ENCODE assay signal across 8 cellular contexts in genomic region chr7:139133335-139134139, GRCh38. TPM values are rescaled to one million over a fixed set of nuclear protein-coding genes. Genes with fewer than 3 reads are reported as not detected.
A peak's percentile ranks its signal among the peaks of the same experiment; 100 is the strongest.
DNase-seq lines count a peak whose midpoint lies in the region; ATAC-seq and TF ChIP-seq lines count a peak whose summit lies in the region.

No MANE protein-coding gene starts in this region.

- H3K27me3 Mint-ChIP-seq in activated naive CD8-positive, alpha-beta T cell treated with anti-CD3 and anti-CD28 coated beads for 36 hours = no peaks in the 10 kb centered on the region
- peaks cover 7% of the 10 kb centered on the region for H3K27me3 Mint-ChIP-seq in osteocyte (ENCODE audit: unreplicated experiment)

- H3K4me1 Mint-ChIP-seq in activated naive CD8-positive, alpha-beta T cell treated with anti-CD3 and anti-CD28 coated beads for 36 hours = peaks cover 6% of the 10 kb centered on the region
- H3K4me1 Mint-ChIP-seq in osteocyte (ENCODE audit: unreplicated experiment) = peaks cover 16% of the 10 kb centered on the region

- H3K27me3 ChIP-seq in thoracic aorta (replicated peaks; ENCODE audit: insufficient read depth) = no peaks in the 10 kb centered on the region

- intact Hi-C loops in Right ventricle myocardium inferior (cut with DNase I) = no loop called here

- DNase-seq in GM10266 (ENCODE audit: extremely low spot score) (peak; percentile 72), NCI-H1048 (lab: John Stamatoyannopoulos, UW) (peak; percentile 56), SKM-1 (lab: John Stamatoyannopoulos, UW; ENCODE audit: unreplicated experiment) (peak; percentile 70), Right ventricle myocardium inferior (ENCODE audit: missing footprints) (peak; percentile 96), osteocyte (ENCODE audit: extremely low spot score, unreplicated experiment) (peak; percentile 93), thoracic aorta (ENCODE audit: low spot score) (peak; percentile 62)
- peak; percentile 88 for DNase-seq in activated naive CD8-positive, alpha-beta T cell treated with anti-CD3 and anti-CD28 coated beads for 36 hours

- peak overlapping the region; percentile 81 for H3K4me3 Mint-ChIP-seq in activated naive CD8-positive, alpha-beta T cell treated with anti-CD3 and anti-CD28 coated beads for 36 hours
- peak overlapping the region; percentile 87 for H3K4me3 Mint-ChIP-seq in osteocyte (ENCODE audit: unreplicated experiment)

- TF ChIP-seq CTCF in GM10266 (IDR thresholded peaks at IDR 0.05; ENCODE audit: control insufficient read depth, insufficient read depth, low read depth, missing control alignments) = no peak
- TF ChIP-seq CTCF in osteocyte (IDR thresholded peaks at IDR 0.05) = no peak
- TF ChIP-seq CTCF in thoracic aorta (IDR thresholded peaks at IDR 0.05) = no peak

- H3K4me1 ChIP-seq in thoracic aorta (ENCODE audit: control insufficient read depth in 1 of 2, low read depth in 2 of 2) = peaks cover 0 to 18% of the 10 kb centered on the region in 2 donors

- H3K4me3 ChIP-seq in thoracic aorta = peak overlapping the region; percentile 72

- H3K36me3 Mint-ChIP-seq in activated naive CD8-positive, alpha-beta T cell treated with anti-CD3 and anti-CD28 coated beads for 36 hours = no peaks in the 10 kb centered on the region
- peaks cover 1% of the 10 kb centered on the region for H3K36me3 Mint-ChIP-seq in osteocyte (ENCODE audit: unreplicated experiment)

- H3K9me3 Mint-ChIP-seq in activated naive CD8-positive, alpha-beta T cell treated with anti-CD3 and anti-CD28 coated beads for 36 hours = peaks cover 1% of the 10 kb centered on the region
- H3K9me3 Mint-ChIP-seq in osteocyte (ENCODE audit: unreplicated experiment) = no peaks in the 10 kb centered on the region

- H3K9me3 ChIP-seq in thoracic aorta = no peaks in the 10 kb centered on the region

- ATAC-seq in HG02571 (IDR thresholded peaks at IDR 0.05; ENCODE audit: unreplicated experiment) = peak; percentile 97
- peak; percentile 98 for ATAC-seq in Right ventricle myocardium inferior
- ATAC-seq in thoracic aorta (ENCODE audit: insufficient number of reproducible peaks, low FRiP score, low read depth) = peak; percentile 89

- H3K27ac Mint-ChIP-seq in activated naive CD8-positive, alpha-beta T cell treated with anti-CD3 and anti-CD28 coated beads for 36 hours = peak overlapping the region; percentile 57
- H3K27ac Mint-ChIP-seq in osteocyte (ENCODE audit: unreplicated experiment) = peak overlapping the region; percentile 94

- peak overlapping the region; percentile 18 to 49 for H3K27ac ChIP-seq in thoracic aorta

- H3K36me3 ChIP-seq in thoracic aorta = no peaks in the 10 kb centered on the region

RNA-seq across cellular contexts. Expression of gene ZC3HAV1, which starts 24.0 kb away (rescaled TPM):
- 100 to 1,000 TPM; 117 to 118 TPM for total RNA-seq in activated naive CD8-positive, alpha-beta T cell treated with anti-CD3 and anti-CD28 coated beads for 36 hours
- total RNA-seq in Right ventricle myocardium inferior (8.0 TPM), osteocyte (42.7 and 43.0 TPM in 2 replicates), thoracic aorta (10 to 100 TPM; 32.5 to 47.6 TPM)

Comparison
In these comparisons a context has a peak if more than half of its experiments do, and no peak if none do; other contexts are left out.
1. Peak in every context shown above with its lines: DNase-seq, ATAC-seq, H3K4me3 ChIP-seq and H3K27ac ChIP-seq.